ENCODE assay signal across 16 cellular contexts in the genomic region with DNA sequence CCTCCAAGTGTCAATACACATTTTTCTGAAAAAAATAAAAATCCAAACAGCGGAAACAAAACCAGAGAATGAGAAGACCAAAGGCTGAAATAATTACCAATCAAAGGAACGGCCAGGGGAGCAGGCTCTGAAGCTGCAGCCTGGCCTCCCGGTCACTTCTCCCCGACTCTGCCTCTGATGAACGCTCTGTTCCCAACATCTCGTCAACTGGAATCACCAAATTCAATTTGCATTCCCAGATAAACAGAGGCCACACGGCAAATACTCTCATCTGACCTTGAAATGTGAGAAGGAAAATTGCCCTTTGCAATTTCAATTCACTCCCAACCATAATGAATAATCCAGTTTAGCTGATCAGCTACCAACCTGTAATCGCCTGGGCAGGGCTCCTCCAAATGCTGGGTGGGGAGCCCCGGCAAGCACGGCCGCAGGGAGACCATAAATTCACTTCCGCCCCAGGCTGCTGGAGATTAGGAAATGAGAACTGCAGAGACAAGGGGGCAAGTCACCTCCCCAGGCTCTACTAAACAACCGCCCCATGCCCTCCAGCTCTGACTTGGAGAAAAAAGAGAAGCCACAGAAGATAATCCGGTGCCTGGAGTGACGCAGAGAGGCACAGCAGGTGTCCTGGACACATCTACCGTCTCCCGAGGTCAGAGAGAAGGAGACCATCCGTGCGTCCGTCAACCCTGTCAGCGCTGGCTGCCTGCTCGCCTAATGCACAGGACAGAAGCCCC.
DNase-seq lines count a peak whose midpoint lies in the region; ATAC-seq, FAIRE-seq and TF ChIP-seq lines count a peak whose summit lies in the region.
"Had no signal": no experiment of that assay in that cellular context is flagged by ENCODE, and none has a peak within 500 bp of the region (broad histone marks: within the 10 kb centered on the region; RNA-seq: fewer than 3 reads in every experiment).

No MANE protein-coding gene starts in this region.

- H3K36me3 ChIP-seq in small intestine (ENCODE audit: control insufficient read depth in 2 of 2, insufficient read depth in 2 of 2, low read length in 2 of 2) = no peaks in the 10 kb centered on the region

- in situ Hi-C loops in astrocyte of the spinal cord (cut with HindIII; ENCODE audit: low sequenced_read_pairs) = no loop called here

- no peaks in the 10 kb centered on the region for H3K4me1 ChIP-seq in small intestine (ENCODE audit: control insufficient read depth in 2 of 2, insufficient read depth in 1 of 2, low read depth in 1 of 2, low read length in 1 of 2)

- DNase-seq in DMS 273 (lab: John Stamatoyannopoulos, UW; ENCODE audit: unreplicated experiment) (peak; percentile 75), DMS 273 treated with DMSO at 0.1 percent for 48 hours (lab: John Stamatoyannopoulos, UW) (no peak), NCI-H69 (lab: John Stamatoyannopoulos, UW) (peak; percentile 12), astrocyte of the spinal cord (ENCODE audit: low read depth, low spot score) (peak; percentile 19), small intestine (peak; percentile 30), cardiac septum (ENCODE audit: low spot score) (no peak)
- no peak for DNase-seq in activated CD4-positive, alpha-beta T cell treated with anti-CD3 and anti-CD28 coated beads, Interleukin-2, amount 50 U/mL, for 48 hours
- DNase-seq: activated CD4-positive, alpha-beta T cell treated with anti-CD3 and anti-CD28 coated beads for 4 hours; activated T-cell treated with anti-CD3 and anti-CD28 coated beads, Interleukin-2, amount 50 U/mL, for 48 hours; amygdala; dorsolateral prefrontal cortex; left ventricle myocardium superior; OCI-M1; stimulated activated naive CD4-positive, alpha-beta T cell treated with Interleukin-2 at 50 U/mL for 16 hours had no signal

- intact Hi-C loops in cardiac septum (cut with DNase I) = no loop called here

- no peak for TF ChIP-seq CTCF in astrocyte of the spinal cord (IDR thresholded peaks at IDR 0.05; ENCODE audit: low read depth, low read length)

- WGBS in small intestine, 3 donors = 62 to 71% (median 71%) methylated on average over 16 to 22 of the region's 22 CpGs

- FAIRE-seq in small intestine (lab: Jason Lieb, UNC) = no peak

- H3K9me3 ChIP-seq in small intestine (ENCODE audit: control insufficient read depth, low read depth) = no peaks in the 10 kb centered on the region

- H3K27me3 ChIP-seq in small intestine (ENCODE audit: control insufficient read depth in 2 of 2, insufficient read depth in 2 of 2, low read length in 2 of 2) = no peaks in the 10 kb centered on the region
- H3K27me3 ChIP-seq: dorsolateral prefrontal cortex had no signal

- ATAC-seq in HG03039 (IDR thresholded peaks at IDR 0.05; ENCODE audit: unreplicated experiment) = no peak
- ATAC-seq: left ventricle myocardium superior had no signal

- no peak overlapping the region for H3K27ac ChIP-seq in small intestine (ENCODE audit: low read depth in 1 of 2, low read length in 1 of 2)
- H3K27ac ChIP-seq: 22Rv1, dorsolateral prefrontal cortex had no signal

- H3K4me3 ChIP-seq in astrocyte of the spinal cord (ENCODE audit: low read depth, low read length) (no peak overlapping the region), small intestine (ENCODE audit: low read depth in 1 of 2, low read length in 2 of 2) (no peak overlapping the region)
- H3K4me3 ChIP-seq: dorsolateral prefrontal cortex had no signal

Comparison
In these comparisons a context has a peak if more than half of its experiments do, and no peak if none do; other contexts are left out.
1. DNase-seq: peak in DMS 273 (single experiment), NCI-H69 (single experiment), astrocyte of the spinal cord (single experiment) and small intestine (single experiment); none in DMS 273 treated with DMSO at 0.1 percent for 48 hours (single experiment), cardiac septum (single experiment) and activated CD4-positive, alpha-beta T cell treated with anti-CD3 and anti-CD28 coated beads, Interleukin-2, amount 50 U/mL, for 48 hours (0 of 2).